16 cellular contexts compared by ENCODE assay signal in the genomic region with DNA sequence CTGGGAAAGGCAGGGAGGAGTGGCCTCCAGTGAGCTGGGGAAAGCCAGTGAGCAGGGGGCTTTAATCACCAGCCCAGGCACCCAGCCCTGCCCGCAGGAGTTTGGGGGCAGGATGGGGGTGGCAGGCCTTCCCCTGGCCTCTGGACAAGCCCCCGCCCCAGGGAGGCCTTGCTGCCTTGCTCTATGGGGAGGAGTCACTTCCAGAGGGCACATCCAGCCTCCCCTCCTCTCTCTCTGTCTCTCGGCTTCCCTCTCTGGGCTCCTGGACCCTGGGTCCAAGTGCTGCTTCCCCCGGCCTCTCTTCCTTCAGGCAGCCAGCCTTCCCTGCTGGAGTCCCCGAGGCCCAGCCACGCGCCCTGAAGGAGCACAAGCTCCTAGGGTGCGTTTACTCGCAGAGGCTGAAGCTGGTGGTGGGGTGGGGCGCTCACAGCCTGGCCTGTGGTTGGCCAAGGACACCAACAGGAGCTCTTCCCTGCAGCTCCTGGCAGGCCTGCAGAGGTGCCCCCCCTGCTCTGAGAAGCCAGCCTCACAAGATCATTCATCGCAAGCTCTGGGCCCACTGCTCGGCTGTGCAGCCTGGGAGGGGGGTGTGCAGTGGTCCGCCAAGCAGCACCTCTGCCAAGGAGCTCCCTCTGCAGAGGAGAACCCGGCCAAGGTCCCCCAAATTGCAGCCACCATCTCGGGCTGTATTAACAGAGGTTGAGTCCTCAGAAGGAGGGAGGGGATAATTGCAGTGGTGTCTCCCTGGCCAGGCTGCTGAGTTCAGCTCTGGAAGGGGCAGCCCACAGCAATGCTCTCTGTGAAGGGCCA. TPM values are rescaled to one million over a fixed set of nuclear protein-coding genes. Genes with fewer than 3 reads are reported as not detected.
A peak's percentile ranks its signal among the peaks of the same experiment; 100 is the strongest.
DNase-seq lines count a peak whose midpoint lies in the region; ATAC-seq and TF ChIP-seq lines count a peak whose summit lies in the region.
"Had no signal": no experiment of that assay in that cellular context is flagged by ENCODE, and none has a peak within 500 bp of the region (broad histone marks: within the 10 kb centered on the region; RNA-seq: fewer than 3 reads in every experiment).

No MANE protein-coding gene starts in this region.

- H3K36me3 ChIP-seq in DND-41 (ENCODE audit: insufficient read depth, low read length) (peaks cover 49% of the 10 kb centered on the region), left ventricle myocardium inferior (no peaks in the 10 kb centered on the region)
- H3K36me3 ChIP-seq: Peyer's patch, SJCRH30 had no signal

- no peak overlapping the region for H3K4me2 ChIP-seq in DND-41 (ENCODE audit: insufficient read depth, low read length)
- H3K4me2 ChIP-seq: GM23338 had no signal

- peaks cover 14% of the 10 kb centered on the region for H3K4me1 ChIP-seq in DND-41 (ENCODE audit: insufficient read depth, low read length)
- peaks cover 53% of the 10 kb centered on the region for H3K4me1 ChIP-seq in left ventricle myocardium inferior

- peaks cover 94% of the 10 kb centered on the region for H4K20me1 ChIP-seq in DND-41 (ENCODE audit: insufficient read depth, low read length)

- no peak overlapping the region for H3K9ac ChIP-seq in DND-41 (ENCODE audit: low read depth, low read length)

- H3K9me3 ChIP-seq in DND-41 (ENCODE audit: insufficient read depth, low read length, severe bottlenecking), result no peaks in the 10 kb centered on the region
- no peaks in the 10 kb centered on the region for H3K9me3 ChIP-seq in left ventricle myocardium inferior (replicated peaks)
- H3K9me3 ChIP-seq: Peyer's patch, SJCRH30 had no signal

- no peak for TF ChIP-seq CTCF in DND-41 (IDR thresholded peaks at IDR 0.05; ENCODE audit: borderline replicate concordance, extremely low read depth, low read length, poor library complexity, severe bottlenecking)
- no peak for TF ChIP-seq CTCF in NB4 (IDR thresholded peaks at IDR 0.05; ENCODE audit: low read depth, low read length)
- no peak for TF ChIP-seq CTCF in left ventricle myocardium inferior (IDR thresholded peaks at IDR 0.05; ENCODE audit: borderline replicate concordance)

- intact Hi-C loops in left ventricle myocardium inferior (cut with micrococcal nuclease), result no loop called here
- intact Hi-C loops in posterior vena cava (cut with DNase I), result loop anchor here in 1 of 2 donors (1.0 kb wide), 1 partner anchor 42 kb away; no protein-coding TSS in a partner anchor
- intact Hi-C loops in sciatic nerve (cut with DNase I), result no loop called here

- peaks cover 98% of the 10 kb centered on the region for H3K79me2 ChIP-seq in DND-41 (ENCODE audit: insufficient read depth, low read length)

- H3K4me3 ChIP-seq in DND-41 (ENCODE audit: low read depth in 1 of 2, low read length in 2 of 2) (no peak overlapping the region), NB4 (ENCODE audit: low read depth, low read length) (no peak overlapping the region), left ventricle myocardium inferior (no peak overlapping the region)
- H3K4me3 ChIP-seq: GM23338, Peyer's patch, SJCRH30 had no signal

- H3K27me3 ChIP-seq in DND-41 (ENCODE audit: insufficient read depth, low read length, poor library complexity), result no peaks in the 10 kb centered on the region
- H3K27me3 ChIP-seq in left ventricle myocardium inferior (ENCODE audit: low read depth), result no peaks in the 10 kb centered on the region
- H3K27me3 ChIP-seq: Peyer's patch, SJCRH30 had no signal

- no peak overlapping the region for H2AFZ ChIP-seq in DND-41 (ENCODE audit: low read depth, low read length)
- H2AFZ ChIP-seq: GM23338 had no signal

- ATAC-seq in DND-41 (ENCODE audit: insufficient read depth, low read depth) (no peak), sciatic nerve (no peak)

- H3K27ac ChIP-seq in DND-41 (ENCODE audit: low read length), result 0 out of 2 replicates have a peak overlapping the region, but pooled peaks have one; percentile 17
- no peak overlapping the region for H3K27ac ChIP-seq in left ventricle myocardium inferior (replicated peaks)
- H3K27ac ChIP-seq: Peyer's patch had no signal

- DNase-seq in DND-41 (no peak), NB4 (ENCODE audit: low read depth) (peak; percentile 67), left ventricle myocardium inferior (peak; percentile 12), posterior vena cava (ENCODE audit: low spot score) (peak; percentile 77), sciatic nerve (ENCODE audit: low spot score) (no peak), NCI-H1105 treated with DMSO at 0.1 percent for 48 hours (lab: John Stamatoyannopoulos, UW) (no peak), KG1 (lab: John Stamatoyannopoulos, UW) (no peak), cortex of kidney (lab: John Stamatoyannopoulos, UW) (no peak)
- DNase-seq: ACHN; CD8-positive, alpha-beta memory T cell; NCI-H1930; NCI-H2171 treated with DMSO at 0.1 percent for 48 hours; NCI-H774; SJCRH30 had no signal

- TF ChIP-seq POLR2A in NB4 (IDR thresholded peaks at IDR 0.05; ENCODE audit: extremely low read depth, insufficient read length), result no peak

RNA-seq across cellular contexts. Expression of a gene that starts 25.4 kb away (rescaled TPM):
- total RNA-seq in left ventricle myocardium inferior (11.4 TPM), posterior vena cava (10 to 100 TPM; 61.2 to 84.0 TPM), sciatic nerve (58.3 TPM)

Comparison
In these comparisons a context has a peak if more than half of its experiments do, and no peak if none do; other contexts are left out.
1. DNase-seq: peak in NB4 (single experiment), left ventricle myocardium inferior (single experiment) and posterior vena cava (single experiment); none in DND-41 (single experiment), sciatic nerve (single experiment), NCI-H1105 treated with DMSO at 0.1 percent for 48 hours (single experiment), KG1 (single experiment) and cortex of kidney (single experiment).